In genomic region chr2:12316464-12316863, GRCh38 we compare ENCODE assay signal across 27 cellular contexts.
"Had no signal": no experiment of that assay in that cellular context is flagged by ENCODE, and none has a peak within 500 bp of the region (broad histone marks: within the 10 kb centered on the region; RNA-seq: fewer than 3 reads in every experiment).

No MANE protein-coding gene starts in this region.

- H3K9me3 ChIP-seq: gastrocnemius medialis, right atrium auricular region, transverse colon had no signal

- H3K4me3 Mint-ChIP-seq: activated CD4-positive, alpha-beta T cell treated with anti-CD3 and anti-CD28 coated beads for 36 hours; activated CD8-positive, alpha-beta memory T cell treated with anti-CD3 and anti-CD28 coated beads, Interleukin-2, amount 10 ng/mL, durations not matched to agents 7 days and 5 days; activated CD8-positive, alpha-beta T cell treated with anti-CD3 and anti-CD28 coated beads, Interleukin-2, amount 10 ng/mL, durations not matched to agents 7 days and 5 days; activated naive CD8-positive, alpha-beta T cell; naive thymus-derived CD4-positive, alpha-beta T cell; neural crest cell; T-helper 2 cell treated with Interferon-gamma antibody and Interleukin-4, amounts not matched to agents 5 μg/mL and 100 μg/mL, for 36 hours had no signal

- H3K9me3 Mint-ChIP-seq: activated T-helper 2 cell treated with anti-CD3 and anti-CD28 coated beads, Interferon-gamma antibody, Interleukin-2, Interleukin-4, amounts not matched to agents 10 μg/mL and 5 μg/mL and 100 μg/mL, durations not matched to agents 14 hours and 24 hours and 36 hours; neural crest cell; T-helper 2 cell treated with Interferon-gamma antibody and Interleukin-4, amounts not matched to agents 5 μg/mL and 100 μg/mL, for 36 hours had no signal

- DNase-seq: activated CD4-positive, alpha-beta T cell treated with anti-CD3 and anti-CD28 coated beads for 36 hours; activated CD4-positive, CD25-positive, alpha-beta regulatory T cell; activated CD8-positive, alpha-beta memory T cell treated with anti-CD3 and anti-CD28 coated beads, Interleukin-2, amount 10 ng/mL, durations not matched to agents 7 days and 5 days; activated CD8-positive, alpha-beta T cell treated with anti-CD3 and anti-CD28 coated beads, Interleukin-2, amount 10 ng/mL, durations not matched to agents 7 days and 5 days; activated T-cell treated with anti-CD3 and anti-CD28 coated beads, Interleukin-2, amount 50 U/mL, for 48 hours; anterior cingulate cortex; dorsolateral prefrontal cortex; effector memory CD4-positive, alpha-beta T cell; gastrocnemius medialis; glutamatergic neuron; islet precursor cell; left colon; mammary epithelial cell; midbrain; naive thymus-derived CD4-positive, alpha-beta T cell; nucleus accumbens; stimulated activated CD4-positive, alpha-beta T cell treated with anti-CD3 and anti-CD28 coated beads, Interleukin-15, amount 100 ng/mL, for 24 hours; stimulated activated CD4-positive, alpha-beta T cell treated with anti-CD3 and anti-CD28 coated beads, Interleukin-2, amount 100 ng/mL, for 24 hours; stimulated activated naive CD4-positive, alpha-beta T cell; transverse colon had no signal

- H3K36me3 ChIP-seq: gastrocnemius medialis, right atrium auricular region, transverse colon had no signal

- H3K27me3 ChIP-seq: dorsolateral prefrontal cortex, gastrocnemius medialis, hepatocyte, right atrium auricular region, transverse colon had no signal

- H3K4me3 ChIP-seq: dorsolateral prefrontal cortex, gastrocnemius medialis, hepatocyte, right atrium auricular region, transverse colon had no signal

- ATAC-seq: activated CD4-positive, alpha-beta T cell treated with anti-CD3 and anti-CD28 coated beads for 36 hours; activated CD8-positive, alpha-beta memory T cell treated with anti-CD3 and anti-CD28 coated beads, Interleukin-2, amount 10 ng/mL, durations not matched to agents 7 days and 5 days; activated CD8-positive, alpha-beta T cell treated with anti-CD3 and anti-CD28 coated beads, Interleukin-2, amount 10 ng/mL, durations not matched to agents 7 days and 5 days; gastrocnemius medialis; left colon; naive thymus-derived CD4-positive, alpha-beta T cell had no signal

- H3K4me1 ChIP-seq: gastrocnemius medialis had no signal

- H2AFZ ChIP-seq: hepatocyte had no signal

- H3K79me2 ChIP-seq: hepatocyte had no signal

- H3K27ac Mint-ChIP-seq: activated CD4-positive, alpha-beta T cell treated with anti-CD3 and anti-CD28 coated beads for 36 hours; activated CD8-positive, alpha-beta memory T cell treated with anti-CD3 and anti-CD28 coated beads, Interleukin-2, amount 10 ng/mL, durations not matched to agents 7 days and 5 days; activated CD8-positive, alpha-beta T cell treated with anti-CD3 and anti-CD28 coated beads, Interleukin-2, amount 10 ng/mL, durations not matched to agents 7 days and 5 days; activated naive CD8-positive, alpha-beta T cell; activated T-helper 2 cell treated with anti-CD3 and anti-CD28 coated beads, Interferon-gamma antibody, Interleukin-2, Interleukin-4, amounts not matched to agents 10 μg/mL and 5 μg/mL and 100 μg/mL, durations not matched to agents 14 hours and 24 hours and 36 hours; T-helper 2 cell treated with Interferon-gamma antibody and Interleukin-4, amounts not matched to agents 5 μg/mL and 100 μg/mL, for 36 hours had no signal

- H3K27me3 Mint-ChIP-seq: activated CD4-positive, alpha-beta T cell treated with anti-CD3 and anti-CD28 coated beads for 36 hours; activated naive CD8-positive, alpha-beta T cell had no signal

- H3K27ac ChIP-seq: gastrocnemius medialis, hepatocyte, right atrium auricular region had no signal

- FAIRE-seq: colon had no signal

- H3K4me2 ChIP-seq: hepatocyte had no signal
